ENCODE assay signal across 29 cellular contexts in the genomic region with DNA sequence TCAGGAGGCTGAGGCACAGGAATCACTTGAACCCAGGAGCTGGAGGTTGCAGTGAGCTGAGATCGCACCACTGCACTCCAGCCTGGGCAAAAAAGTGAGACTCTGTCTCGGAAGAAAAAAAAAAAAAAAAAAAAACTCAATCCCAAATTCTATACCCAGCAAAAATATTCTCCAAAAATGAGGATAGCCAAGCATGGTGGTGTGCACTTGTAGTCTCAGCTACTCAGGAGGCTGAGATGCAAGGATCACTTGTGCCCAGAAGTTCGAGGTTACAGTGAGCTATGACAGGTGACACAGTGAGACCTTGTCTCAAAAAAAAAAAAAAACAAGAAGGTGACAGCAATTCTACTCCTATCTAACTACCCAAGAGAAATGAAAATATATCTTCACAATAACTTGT.
"Had no signal": no experiment of that assay in that cellular context is flagged by ENCODE, and none has a peak within 500 bp of the region (broad histone marks: within the 10 kb centered on the region; RNA-seq: fewer than 3 reads in every experiment).

No MANE protein-coding gene starts in this region.

- H3K4me1 ChIP-seq: colonic mucosa had no signal

- H3K9me3 Mint-ChIP-seq: dendritic cell treated with granulocyte-macrophage colony-stimulating factor and Interleukin-4, amounts not matched to agents 40 ng/mL and 50 ng/mL, for 4 days; effector memory CD8-positive, alpha-beta T cell had no signal

- ATAC-seq: effector memory CD8-positive, alpha-beta T cell; esophagus mucosa; foreskin keratinocyte; gastrocnemius medialis; gastroesophageal sphincter; heart left ventricle; heart right ventricle had no signal

- H3K27ac Mint-ChIP-seq: dendritic cell treated with granulocyte-macrophage colony-stimulating factor and Interleukin-4, amounts not matched to agents 40 ng/mL and 50 ng/mL, for 4 days; effector memory CD8-positive, alpha-beta T cell; endodermal cell had no signal

- H3K4me3 Mint-ChIP-seq: dendritic cell treated with granulocyte-macrophage colony-stimulating factor and Interleukin-4, amounts not matched to agents 40 ng/mL and 50 ng/mL, for 4 days; effector memory CD8-positive, alpha-beta T cell; endodermal cell had no signal

- DNase-seq: colonic mucosa; cortex of kidney; dermis blood vessel endothelial cell; dorsolateral prefrontal cortex; effector CD4-positive, alpha-beta T cell; effector CD8-positive, alpha-beta T cell; effector memory CD4-positive, alpha-beta T cell; effector memory CD8-positive, alpha-beta T cell; endodermal cell; erythroblast; esophagus squamous epithelium; foreskin fibroblast; foreskin keratinocyte; foreskin melanocyte; gastrocnemius medialis; glutamatergic neuron; head of caudate nucleus; heart left ventricle; heart right ventricle had no signal

- H3K27me3 Mint-ChIP-seq: dendritic cell treated with granulocyte-macrophage colony-stimulating factor and Interleukin-4, amounts not matched to agents 40 ng/mL and 50 ng/mL, for 4 days; effector memory CD8-positive, alpha-beta T cell had no signal

- H3K27ac ChIP-seq: colonic mucosa, coronary artery, dorsolateral prefrontal cortex, epithelial cell of prostate, esophagus muscularis mucosa, esophagus squamous epithelium, foreskin keratinocyte, gastrocnemius medialis, gastroesophageal sphincter, heart left ventricle, heart right ventricle had no signal

- H3K27me3 ChIP-seq: colonic mucosa, dorsolateral prefrontal cortex, esophagus muscularis mucosa, esophagus squamous epithelium, foreskin keratinocyte, gastrocnemius medialis, gastroesophageal sphincter, heart left ventricle, heart right ventricle had no signal

- H3K9me3 ChIP-seq: colonic mucosa, esophagus muscularis mucosa, esophagus squamous epithelium, gastrocnemius medialis, gastroesophageal sphincter, heart left ventricle had no signal

- H3K4me3 ChIP-seq: colonic mucosa, coronary artery, dorsolateral prefrontal cortex, esophagus muscularis mucosa, esophagus squamous epithelium, gastrocnemius medialis, gastroesophageal sphincter, heart left ventricle, heart right ventricle had no signal

- FAIRE-seq: colon, endometrium, endothelial cell of umbilical vein, frontal cortex had no signal

- H3K36me3 ChIP-seq: colonic mucosa, esophagus muscularis mucosa, esophagus squamous epithelium, gastrocnemius medialis, gastroesophageal sphincter, heart left ventricle had no signal
